In genomic region chr14:75359098-75359497, GRCh38 we compare ENCODE assay signal across 33 cellular contexts.
"Had no signal": no experiment of that assay in that cellular context is flagged by ENCODE, and none has a peak within 500 bp of the region (broad histone marks: within the 10 kb centered on the region; RNA-seq: fewer than 3 reads in every experiment).

No MANE protein-coding gene starts in this region.

- ATAC-seq: activated CD8-positive, alpha-beta memory T cell treated with anti-CD3 and anti-CD28 coated beads, Interleukin-2, amount 10 ng/mL, durations not matched to agents 7 days and 5 days; PC-3 had no signal

- H3K27ac ChIP-seq: cardiac muscle cell, Peyer's patch, WERI-Rb-1 had no signal

- H3K4me3 ChIP-seq: cardiac muscle cell, MG63, Peyer's patch had no signal

- H3K27me3 ChIP-seq: cardiac muscle cell, MG63, Peyer's patch had no signal

- DNase-seq: activated CD4-positive, alpha-beta memory T cell treated with anti-CD3 and anti-CD28 coated beads, Interleukin-2, amount 10 ng/mL, durations not matched to agents 7 days and 5 days; activated CD4-positive, alpha-beta T cell treated with anti-CD3 and anti-CD28 coated beads for 1 hour; activated CD4-positive, alpha-beta T cell treated with anti-CD3 and anti-CD28 coated beads for 48 hours; activated CD4-positive, CD25-positive, alpha-beta regulatory T cell; activated CD8-positive, alpha-beta memory T cell treated with anti-CD3 and anti-CD28 coated beads for 24 hours; activated CD8-positive, alpha-beta memory T cell treated with anti-CD3 and anti-CD28 coated beads, Interleukin-2, amount 10 ng/mL, durations not matched to agents 7 days and 5 days; activated CD8-positive, alpha-beta memory T cell treated with anti-CD3 and anti-CD28 coated beads, Interleukin-2, amount 50 U/mL, for 48 hours; activated effector memory CD4-positive, alpha-beta T cell treated with Interleukin-2 at 50 U/mL for 16 hours; activated naive CD4-positive, alpha-beta T cell treated with anti-CD3 and anti-CD28 coated beads, Interleukin-2, amount 10 ng/mL, durations not matched to agents 7 days and 5 days; activated T-cell treated with anti-CD3 and anti-CD28 coated beads, Interleukin-2, amount 50 U/mL, for 48 hours; amniotic stem cell; aorta; Kasumi-1; KG1; MG63; NCI-H1105 treated with DMSO at 0.1 percent for 48 hours; NCI-H1436; NCI-H1694; NCI-H1930; NCI-H2081 treated with DMSO at 0.1 percent for 48 hours; NCI-H226; NCI-H446 treated with DMSO at 0.1 percent for 48 hours; NCI-H524; NCI-H748 treated with DMSO at 0.1 percent for 48 hours; NK-92 treated with Interleukin-12 subunit alpha and Interleukin-12 subunit beta, amount 100 ng/mL, for 24 hours; PC-3; Peyer's patch; RPMI8226; SIG-M5; SW 1271; T1000; WERI-Rb-1 had no signal

- H3K9me3 ChIP-seq: MG63, Peyer's patch had no signal

- H3K36me3 ChIP-seq: cardiac muscle cell, MG63, Peyer's patch, WERI-Rb-1 had no signal
